In genomic region chr16:78235168-78235800, GRCh38 we compare ENCODE assay signal across 8 cellular contexts.
A peak's percentile ranks its signal among the peaks of the same experiment; 100 is the strongest.
DNase-seq lines count a peak whose midpoint lies in the region; ATAC-seq and TF ChIP-seq lines count a peak whose summit lies in the region.

No MANE protein-coding gene starts in this region.

- intact Hi-C loops in Panc1 (cut with micrococcal nuclease; ENCODE audit: unreplicated experiment) (loop anchor here (2.0 kb wide), 1 partner anchor 112 kb away; no protein-coding TSS in a partner anchor), thyroid gland (cut with DNase I) (loop anchor here (10.0 kb wide), 1 partner anchor 110 kb away; no protein-coding TSS in a partner anchor)

- in situ Hi-C loops in Panc1 (cut with HindIII; ENCODE audit: low pct_unique_long_range_greater_than_20kb, low sequenced_read_pairs), result no loop called here

- ATAC-seq in GM19324 (IDR thresholded peaks at IDR 0.05; ENCODE audit: low FRiP score, unreplicated experiment), result peak; percentile 76
- peak; percentile 97 for ATAC-seq in HG03442 (IDR thresholded peaks at IDR 0.05; ENCODE audit: unreplicated experiment)
- ATAC-seq in Panc1, result peak; percentile 80

- peaks cover 0 to 5% (median 3%) of the 10 kb centered on the region in 3 donors for H3K4me1 Mint-ChIP-seq in CD8-positive, alpha-beta memory T cell

- peak; percentile 22 to 74 (median 50) for DNase-seq in CD8-positive, alpha-beta memory T cell
- DNase-seq in Panc1 (ENCODE audit: low read depth, low spot score) (peak; percentile 39), fibroblast of the aortic adventitia (ENCODE audit: low read depth) (peak; percentile 67), osteoblast (ENCODE audit: insufficient read length, low spot score, missing footprints) (peak; percentile 85), thyroid gland (peak; percentile 65 to 78)
- DNase-seq in activated T-cell treated with anti-CD3 and anti-CD28 coated beads, Interleukin-2, amount 50 U/mL, for 48 hours, result peak; percentile 77 to 81

- H3K27ac Mint-ChIP-seq in CD8-positive, alpha-beta memory T cell, result peak overlapping the region in 2 of 8 donors; percentile 16 to 57

- no peak overlapping the region for H3K4me3 ChIP-seq in CD8-positive, alpha-beta memory T cell (ENCODE audit: low read length)
- H3K4me3 ChIP-seq in Panc1 (ENCODE audit: low read depth in 2 of 2, low read length in 2 of 2), result no peak overlapping the region
- H3K4me3 ChIP-seq in fibroblast of the aortic adventitia (ENCODE audit: low read depth, low read length), result no peak overlapping the region
- no peak overlapping the region for H3K4me3 ChIP-seq in osteoblast (ENCODE audit: insufficient read depth, low read length)
- H3K4me3 ChIP-seq in thyroid gland (replicated peaks in 1 of 3), result no peak overlapping the region

- TF ChIP-seq CTCF in Panc1 (IDR thresholded peaks at IDR 0.05) (peak; percentile 86), fibroblast of the aortic adventitia (IDR thresholded peaks at IDR 0.05; ENCODE audit: insufficient read depth, low read length) (peak; percentile 96), osteoblast (IDR thresholded peaks at IDR 0.05; ENCODE audit: extremely low read depth, low read depth, low read length) (peak; percentile 91), thyroid gland (IDR thresholded peaks at IDR 0.05) (peak; percentile 64 to 93 (median 81))

- no peaks in the 10 kb centered on the region for H4K20me1 ChIP-seq in osteoblast (ENCODE audit: insufficient read depth, low read length)

- H2AFZ ChIP-seq in osteoblast (ENCODE audit: low read length), result no peak overlapping the region

- no peaks in the 10 kb centered on the region for H3K9me3 ChIP-seq in CD8-positive, alpha-beta memory T cell (ENCODE audit: low read length)
- H3K9me3 ChIP-seq in Panc1 (ENCODE audit: control insufficient read depth, insufficient read depth, low read depth, low read length), result no peaks in the 10 kb centered on the region
- H3K9me3 ChIP-seq in osteoblast (ENCODE audit: low read depth, low read length), result no peaks in the 10 kb centered on the region
- no peaks in the 10 kb centered on the region for H3K9me3 ChIP-seq in thyroid gland

- H3K4me3 Mint-ChIP-seq in CD8-positive, alpha-beta memory T cell, result no peak overlapping the region

- H3K4me1 ChIP-seq in CD8-positive, alpha-beta memory T cell (ENCODE audit: insufficient read depth, low read length), result no peaks in the 10 kb centered on the region
- peaks cover 4% of the 10 kb centered on the region; the same call in 1 of the 2 replicates for H3K4me1 ChIP-seq in Panc1 (ENCODE audit: control insufficient read depth, insufficient read depth, low read length)
- H3K4me1 ChIP-seq in osteoblast (ENCODE audit: insufficient read depth, low read length), result no peaks in the 10 kb centered on the region
- H3K4me1 ChIP-seq in thyroid gland, result peaks cover 21 to 27% of the 10 kb centered on the region in 2 donors

- H3K9me3 Mint-ChIP-seq in CD8-positive, alpha-beta memory T cell, result no peaks in the 10 kb centered on the region

- TF ChIP-seq POLR2A in thyroid gland (IDR thresholded peaks at IDR 0.05), result no peak

- CTCF ChIA-PET in CD8-positive, alpha-beta memory T cell (lab: Charles Lee), result interaction anchor here (0.7 to 1.8 kb wide), 2 partner anchors 10 to 110 kb away, joined by 3 to 4 read pairs; no protein-coding TSS in a partner anchor
- CTCF ChIA-PET in Panc1 (lab: Charles Lee), result no interaction called here

- BruUV-seq in Panc1 (replicated peaks; lab: Mats Ljungman, UMichigan), result no TSS peak

- H3K27me3 ChIP-seq in CD8-positive, alpha-beta memory T cell (ENCODE audit: insufficient read depth, low read length, poor library complexity, severe bottlenecking), result no peaks in the 10 kb centered on the region
- H3K27me3 ChIP-seq in Panc1 (ENCODE audit: control insufficient read depth, insufficient read depth, low read length) (no peaks in the 10 kb centered on the region), osteoblast (ENCODE audit: insufficient read depth, low read length) (no peaks in the 10 kb centered on the region), thyroid gland (no peaks in the 10 kb centered on the region)

- peaks cover 0 to 4% (median 0%) of the 10 kb centered on the region in 3 donors for H3K36me3 Mint-ChIP-seq in CD8-positive, alpha-beta memory T cell

- H3K4me2 ChIP-seq in osteoblast (ENCODE audit: insufficient read depth, low read length), result no peak overlapping the region

- H3K79me2 ChIP-seq in osteoblast (ENCODE audit: insufficient read depth, low read length), result no peaks in the 10 kb centered on the region

- POLR2A ChIA-PET in CD8-positive, alpha-beta memory T cell (lab: Charles Lee), result no interaction called here
- POLR2A ChIA-PET in Panc1 (lab: Charles Lee), result no interaction called here

- 43 to 47% methylated on average over 9 of the region's 9 CpGs for WGBS in thyroid gland, 2 donors

- H3K36me3 ChIP-seq in CD8-positive, alpha-beta memory T cell (ENCODE audit: insufficient read depth, low read length), result no peaks in the 10 kb centered on the region
- H3K36me3 ChIP-seq in Panc1 (ENCODE audit: control insufficient read depth, insufficient read depth, low read length) (no peaks in the 10 kb centered on the region), osteoblast (ENCODE audit: insufficient read depth, low read length) (no peaks in the 10 kb centered on the region), thyroid gland (no peaks in the 10 kb centered on the region)

- no peaks in the 10 kb centered on the region for H3K27me3 Mint-ChIP-seq in CD8-positive, alpha-beta memory T cell

- H3K27ac ChIP-seq in CD8-positive, alpha-beta memory T cell (ENCODE audit: low read depth, low read length), result no peak overlapping the region
- H3K27ac ChIP-seq in Panc1 (ENCODE audit: low read length), result no peak overlapping the region
- no peak overlapping the region for H3K27ac ChIP-seq in osteoblast (ENCODE audit: low read depth, low read length)
- no peak overlapping the region for H3K27ac ChIP-seq in thyroid gland
